ENCODE assay signal across 10 cellular contexts in genomic region chr14:64755661-64756265, GRCh38. TPM values are rescaled to one million over a fixed set of nuclear protein-coding genes. Genes with fewer than 3 reads are reported as not detected.
DNase-seq lines count a peak whose midpoint lies in the region; ATAC-seq, FAIRE-seq and TF ChIP-seq lines count a peak whose summit lies in the region.
"Had no signal": no experiment of that assay in that cellular context is flagged by ENCODE, and none has a peak within 500 bp of the region (broad histone marks: within the 10 kb centered on the region; RNA-seq: fewer than 3 reads in every experiment).

No MANE protein-coding gene starts in this region.

- no peaks in the 10 kb centered on the region for H3K9me3 Mint-ChIP-seq in activated CD4-positive, alpha-beta memory T cell treated with anti-CD3 and anti-CD28 coated beads, Interleukin-2, amount 10 ng/mL, durations not matched to agents 7 days and 5 days

- TF ChIP-seq CTCF in heart right ventricle (IDR thresholded peaks at IDR 0.05) (no peak), keratinocyte (optimal IDR thresholded peaks at IDR 0.05 in 1 of 3, IDR thresholded peaks at IDR 0.05 in 1 of 3, conservative IDR thresholded peaks at IDR 0.05 in 1 of 3; ENCODE audit: extremely low read depth in 1 of 3, insufficient read depth in 2 of 3, low read length in 3 of 3) (no peak), upper lobe of right lung (IDR thresholded peaks at IDR 0.05) (no peak)

- dilution Hi-C loops in keratinocyte (cut with MboI; ENCODE audit: extremely low pct_ligation_motif_present, low sequenced_read_pairs), result no loop called here

- intact Hi-C loops in Right ventricle myocardium inferior (cut with DNase I), result no loop called here
- intact Hi-C loops in heart right ventricle (cut with DNase I), result loop anchor here in 2 of 10 donors (5.0 kb wide), 2 partner anchors 33 to 73 kb away; no protein-coding TSS in a partner anchor
- intact Hi-C loops in upper lobe of right lung (cut with DNase I), result no loop called here

- CTCF ChIA-PET in activated CD4-positive, alpha-beta memory T cell treated with anti-CD3 and anti-CD28 coated beads, Interleukin-2, amount 10 ng/mL, durations not matched to agents 7 days and 5 days (lab: Charles Lee), result interaction anchor here (0.9 to 1.1 kb wide), 2 partner anchors 48 to 83 kb away, joined by 3 read pairs; no protein-coding TSS in a partner anchor

- DNase-seq in Right ventricle myocardium inferior (ENCODE audit: missing footprints) (peak; percentile 49), heart right ventricle (no peak), keratinocyte (ENCODE audit: low read depth, low spot score) (peak; percentile 91), upper lobe of right lung (no peak), midbrain (lab: John Stamatoyannopoulos, UW) (no peak), NCI-H1417 treated with DMSO at 0.1 percent for 48 hours (lab: John Stamatoyannopoulos, UW) (no peak)
- peak; percentile 90 for DNase-seq in activated CD4-positive, alpha-beta memory T cell treated with anti-CD3 and anti-CD28 coated beads, Interleukin-2, amount 10 ng/mL, durations not matched to agents 7 days and 5 days
- DNase-seq: sigmoid colon had no signal

- peaks cover 3% of the 10 kb centered on the region for H3K27me3 Mint-ChIP-seq in activated CD4-positive, alpha-beta memory T cell treated with anti-CD3 and anti-CD28 coated beads, Interleukin-2, amount 10 ng/mL, durations not matched to agents 7 days and 5 days

- no peak overlapping the region for H3K27ac ChIP-seq in heart right ventricle
- H3K27ac ChIP-seq in keratinocyte (ENCODE audit: control insufficient read depth, insufficient read depth, low read length), result peak overlapping the region; percentile 88
- no peak overlapping the region for H3K27ac ChIP-seq in upper lobe of right lung

- peak overlapping the region; percentile 61 for H3K4me2 ChIP-seq in keratinocyte (ENCODE audit: control insufficient read depth, extremely low read depth, insufficient read depth, low read depth, low read length)

- H3K4me1 ChIP-seq in heart right ventricle (peaks cover 20 to 56% (median 37%) of the 10 kb centered on the region in 9 donors), keratinocyte (ENCODE audit: control insufficient read depth, extremely low read depth, insufficient read depth, low read length) (peaks cover 59% of the 10 kb centered on the region), upper lobe of right lung (peaks cover 16% of the 10 kb centered on the region)

- H4K20me1 ChIP-seq in keratinocyte (ENCODE audit: control insufficient read depth, extremely low read depth, insufficient read depth, low read length), result no peaks in the 10 kb centered on the region

- peak overlapping the region; percentile 28 for H3K4me3 Mint-ChIP-seq in activated CD4-positive, alpha-beta memory T cell treated with anti-CD3 and anti-CD28 coated beads, Interleukin-2, amount 10 ng/mL, durations not matched to agents 7 days and 5 days
- H3K4me3 Mint-ChIP-seq: B cell had no signal

- no peak overlapping the region for H3K4me3 ChIP-seq in heart right ventricle
- H3K4me3 ChIP-seq in keratinocyte (ENCODE audit: control insufficient read depth in 2 of 3, extremely low read depth in 1 of 3, insufficient read depth in 2 of 3, low read depth in 1 of 3, low read length in 3 of 3), result no peak overlapping the region
- no peak overlapping the region for H3K4me3 ChIP-seq in upper lobe of right lung
- H3K4me3 ChIP-seq: sigmoid colon had no signal

- H3K9me3 ChIP-seq in heart right ventricle (no peaks in the 10 kb centered on the region), keratinocyte (ENCODE audit: control insufficient read depth, low read depth, low read length) (no peaks in the 10 kb centered on the region), upper lobe of right lung (no peaks in the 10 kb centered on the region)
- H3K9me3 ChIP-seq: sigmoid colon had no signal

- FAIRE-seq in keratinocyte (lab: Jason Lieb, UNC), result peak; percentile 97

- no peaks in the 10 kb centered on the region for H3K9me1 ChIP-seq in keratinocyte (ENCODE audit: control insufficient read depth, extremely low read depth, insufficient read depth, low read length)

- H3K27me3 ChIP-seq in heart right ventricle (no peaks in the 10 kb centered on the region), keratinocyte (ENCODE audit: control insufficient read depth, extremely low read depth, insufficient read depth, low read length) (no peaks in the 10 kb centered on the region), upper lobe of right lung (no peaks in the 10 kb centered on the region)
- H3K27me3 ChIP-seq: sigmoid colon had no signal

- H3K36me3 ChIP-seq in heart right ventricle (peaks cover 0 to 10% (median 0%) of the 10 kb centered on the region in 9 donors), keratinocyte (ENCODE audit: control insufficient read depth in 2 of 2, extremely low read depth in 1 of 2, insufficient read depth in 2 of 2, low read length in 2 of 2) (no peaks in the 10 kb centered on the region), upper lobe of right lung (no peaks in the 10 kb centered on the region)
- H3K36me3 ChIP-seq: sigmoid colon had no signal

- H2AFZ ChIP-seq in keratinocyte (ENCODE audit: control insufficient read depth, low read length), result no peak overlapping the region

- H3K79me2 ChIP-seq in keratinocyte (ENCODE audit: control insufficient read depth, insufficient read depth, low read length), result no peaks in the 10 kb centered on the region

- peaks cover 66% of the 10 kb centered on the region for H3K4me1 Mint-ChIP-seq in activated CD4-positive, alpha-beta memory T cell treated with anti-CD3 and anti-CD28 coated beads, Interleukin-2, amount 10 ng/mL, durations not matched to agents 7 days and 5 days
- H3K4me1 Mint-ChIP-seq: B cell had no signal

- 62 to 73% methylated on average over 10 of the region's 10 CpGs for WGBS in heart right ventricle, 2 donors

- peak overlapping the region; percentile 81 for H3K9ac ChIP-seq in keratinocyte (ENCODE audit: control insufficient read depth, extremely low read depth, insufficient read depth, low read length)

- no peak for ATAC-seq in Right ventricle myocardium inferior
- ATAC-seq in heart right ventricle, result no peak
- ATAC-seq in upper lobe of right lung, result peak; percentile 2
- no peak for ATAC-seq in HG02870 (IDR thresholded peaks at IDR 0.05; ENCODE audit: unreplicated experiment)

- peaks cover 15% of the 10 kb centered on the region for H3K36me3 Mint-ChIP-seq in activated CD4-positive, alpha-beta memory T cell treated with anti-CD3 and anti-CD28 coated beads, Interleukin-2, amount 10 ng/mL, durations not matched to agents 7 days and 5 days (ENCODE audit: low read depth)

- H3K27ac Mint-ChIP-seq in activated CD4-positive, alpha-beta memory T cell treated with anti-CD3 and anti-CD28 coated beads, Interleukin-2, amount 10 ng/mL, durations not matched to agents 7 days and 5 days, result peak overlapping the region; percentile 95
- H3K27ac Mint-ChIP-seq: B cell had no signal

- POLR2A ChIA-PET in activated CD4-positive, alpha-beta memory T cell treated with anti-CD3 and anti-CD28 coated beads, Interleukin-2, amount 10 ng/mL, durations not matched to agents 7 days and 5 days (lab: Charles Lee), result interaction anchor here (0.6 to 6.0 kb wide), 15 partner anchors 9 to 83 kb away, joined by 3 to 38 read pairs (median 7); partner anchors contain the start of gene PLEKHG3

RNA-seq across cellular contexts. Expression of gene PLEKHG3, which starts 51.5 kb away (rescaled TPM):
- total RNA-seq in Right ventricle myocardium inferior, result 19.6 TPM
- total RNA-seq in heart right ventricle, result 10 to 100 TPM; 11.2 to 25.5 (median 16.2) TPM
- 1 to 10 TPM; 5.0 to 9.4 TPM for polyA plus RNA-seq in heart right ventricle
- total RNA-seq in activated CD4-positive, alpha-beta memory T cell treated with anti-CD3 and anti-CD28 coated beads, Interleukin-2, amount 10 ng/mL, durations not matched to agents 7 days and 5 days, result 100 to 1,000 TPM; 126 to 133 TPM
- 71.0 to 89.1 TPM (median 73.2 TPM) in 3 replicates for polyA plus RNA-seq in keratinocyte
- 19.7 TPM for polyA plus RNA-seq in keratinocyte (2011; ENCODE audit: low read depth)
- polyA plus RNA-seq in keratinocyte (2011; cell fraction: cytosol; rRNA removed), result 49.2 and 65.2 TPM in 2 replicates
- polyA plus RNA-seq in keratinocyte (2011; cell fraction: nucleus; rRNA removed), result 171 and 186 TPM in 2 replicates
- polyA plus RNA-seq in keratinocyte (2012; ENCODE audit: low replicate concordance), result 36.9 and 94.1 TPM in 2 replicates
- polyA minus RNA-seq in keratinocyte, result 96.2 to 104 TPM (median 102 TPM) in 3 replicates
- 107 TPM for polyA minus RNA-seq in keratinocyte (2011; cell fraction: cytosol; rRNA and poly(A)+ RNA removed)
- 103 and 143 TPM in 2 replicates for polyA minus RNA-seq in keratinocyte (2011; cell fraction: nucleus; rRNA and poly(A)+ RNA removed)
- 34.5 TPM for total RNA-seq in upper lobe of right lung

Comparison
In these comparisons a context has a peak if more than half of its experiments do, and no peak if none do; other contexts are left out.
1. DNase-seq: peak in Right ventricle myocardium inferior (single experiment), activated CD4-positive, alpha-beta memory T cell treated with anti-CD3 and anti-CD28 coated beads, Interleukin-2, amount 10 ng/mL, durations not matched to agents 7 days and 5 days (single experiment) and keratinocyte (single experiment); none in heart right ventricle (0 of 2), upper lobe of right lung (single experiment), midbrain (single experiment) and NCI-H1417 treated with DMSO at 0.1 percent for 48 hours (single experiment).